In the genomic region with DNA sequence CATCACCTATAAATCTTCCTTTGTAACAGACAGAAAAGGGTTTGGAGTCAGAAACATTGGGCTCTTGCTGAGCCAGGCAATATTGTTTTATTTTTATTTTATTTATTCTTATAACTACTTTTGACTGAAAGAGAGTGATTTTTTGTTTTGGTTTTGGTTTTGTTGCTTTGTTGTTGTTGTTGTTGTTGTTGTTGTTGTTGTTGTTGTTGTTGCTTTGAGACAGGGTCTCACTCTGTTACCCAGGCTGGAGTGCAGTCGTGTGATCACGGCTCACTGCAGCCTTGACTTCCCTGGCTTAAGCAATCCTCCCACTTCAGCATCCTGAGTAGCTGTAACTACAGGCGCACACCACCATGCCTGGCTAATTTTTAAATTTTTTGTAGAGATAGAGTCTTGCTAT, we compare ENCODE assay signal across 12 cellular contexts. TPM values are rescaled to one million over a fixed set of nuclear protein-coding genes. Genes with fewer than 3 reads are reported as not detected.
"Had no signal": no experiment of that assay in that cellular context is flagged by ENCODE, and none has a peak within 500 bp of the region (broad histone marks: within the 10 kb centered on the region; RNA-seq: fewer than 3 reads in every experiment).

No MANE protein-coding gene starts in this region.

- H3K4me1 Mint-ChIP-seq: H9 had no signal

- H3K4me3 ChIP-seq: GM23248, GM23338, HAP-1 had no signal

- H3K4me2 ChIP-seq: GM23338 had no signal

- FAIRE-seq: H1, H54 had no signal

- H2AFZ ChIP-seq: GM23248, GM23338 had no signal

- H3K27ac ChIP-seq: GM23248 had no signal

- H3K9ac ChIP-seq: GM23248 had no signal

- ATAC-seq: GM23338, HCT116 had no signal

- H3K4me3 Mint-ChIP-seq: GM23338, H9, HFFc6 had no signal

- H3K27ac Mint-ChIP-seq: GM23338, HFFc6 had no signal

- H3K9me3 ChIP-seq: HAP-1 had no signal

- DNase-seq: GM23248, GOT3, H7, H9, HCEC 1CT, HFFc6 had no signal

- H3K4me1 ChIP-seq: HAP-1 had no signal

- H3K36me3 ChIP-seq: HAP-1 had no signal

RNA-seq across cellular contexts. Expression of a gene that starts 15.0 kb away (rescaled TPM):
- total RNA-seq: H4 had no signal
